ENCODE assay signal across 12 cellular contexts in genomic region chr20:63103402-63104311, GRCh38.
DNase-seq lines count a peak whose midpoint lies in the region; ATAC-seq lines count a peak whose summit lies in the region.
"Had no signal": no experiment of that assay in that cellular context is flagged by ENCODE, and none has a peak within 500 bp of the region (broad histone marks: within the 10 kb centered on the region; RNA-seq: fewer than 3 reads in every experiment).

No MANE protein-coding gene starts in this region.

- H3K79me1 ChIP-seq in mesendoderm (ENCODE audit: low read length): no peaks in the 10 kb centered on the region

- no peak overlapping the region for H3K56ac ChIP-seq in mesendoderm (ENCODE audit: low read length)

- no peaks in the 10 kb centered on the region for H3K79me2 ChIP-seq in mesendoderm (ENCODE audit: control insufficient read depth, insufficient read depth, low read length)

- no peak for DNase-seq in activated CD4-positive, alpha-beta T cell treated with anti-CD3 and anti-CD28 coated beads for 36 hours
- no peak for DNase-seq in activated CD4-positive, alpha-beta T cell treated with anti-CD3 and anti-CD28 coated beads, Interleukin-2, amount 50 U/mL, for 48 hours
- DNase-seq in EH (ENCODE audit: low read depth): peak; percentile 16
- DNase-seq in activated CD8-positive, alpha-beta T cell treated with anti-CD3 and anti-CD28 coated beads, Interleukin-2, amount 10 ng/mL, durations not matched to agents 7 days and 5 days: no peak
- DNase-seq in mesendoderm: peak; percentile 37
- no peak for DNase-seq in foreskin melanocyte
- no peak for DNase-seq in putamen (ENCODE audit: low spot score)
- DNase-seq: gastrocnemius medialis, kidney glomerular epithelial cell had no signal

- H3K27ac ChIP-seq in mesendoderm (ENCODE audit: low read depth, low read length): no peak overlapping the region
- H3K27ac ChIP-seq: gastrocnemius medialis, neutrophil, SK-N-MC had no signal

- peak overlapping the region; percentile 8 for H3K4me3 Mint-ChIP-seq in activated CD4-positive, alpha-beta T cell treated with anti-CD3 and anti-CD28 coated beads for 36 hours
- H3K4me3 Mint-ChIP-seq in activated CD8-positive, alpha-beta T cell treated with anti-CD3 and anti-CD28 coated beads, Interleukin-2, amount 10 ng/mL, durations not matched to agents 7 days and 5 days: peak overlapping the region; percentile 22

- H4K8ac ChIP-seq in mesendoderm (ENCODE audit: low read depth, low read length): no peak overlapping the region

- no peak overlapping the region for H3K4me3 ChIP-seq in mesendoderm (ENCODE audit: low read length)
- H3K4me3 ChIP-seq: SK-N-MC had no signal

- H3K4me1 ChIP-seq in mesendoderm (ENCODE audit: control insufficient read depth, low read depth, low read length): no peaks in the 10 kb centered on the region

- no peak overlapping the region for H2BK5ac ChIP-seq in mesendoderm (ENCODE audit: low read length)

- no peak overlapping the region for H2BK120ac ChIP-seq in mesendoderm (ENCODE audit: low read depth, low read length)

- H3K36me3 Mint-ChIP-seq in activated CD4-positive, alpha-beta T cell treated with anti-CD3 and anti-CD28 coated beads for 36 hours (ENCODE audit: low read depth): no peaks in the 10 kb centered on the region
- H3K36me3 Mint-ChIP-seq in activated CD8-positive, alpha-beta T cell treated with anti-CD3 and anti-CD28 coated beads, Interleukin-2, amount 10 ng/mL, durations not matched to agents 7 days and 5 days (ENCODE audit: low read depth): no peaks in the 10 kb centered on the region

- no peak overlapping the region for H3K18ac ChIP-seq in mesendoderm (ENCODE audit: low read length)

- no peak overlapping the region for H3K27ac Mint-ChIP-seq in activated CD4-positive, alpha-beta T cell treated with anti-CD3 and anti-CD28 coated beads for 36 hours
- no peak overlapping the region for H3K27ac Mint-ChIP-seq in activated CD8-positive, alpha-beta T cell treated with anti-CD3 and anti-CD28 coated beads, Interleukin-2, amount 10 ng/mL, durations not matched to agents 7 days and 5 days

- no peak overlapping the region for H2AK5ac ChIP-seq in mesendoderm (ENCODE audit: low read length)

- intact Hi-C loops in activated CD4-positive, alpha-beta T cell treated with anti-CD3 and anti-CD28 coated beads for 36 hours (cut with DNase I, micrococcal nuclease): loop anchor here in 1 of 2 experiments (1.0 to 2.0 kb wide), 6 partner anchors 31 to 523 kb away; partner anchors contain the start of genes ARFGAP1, GMEB2 and PPDPF

- no peak overlapping the region for H3K4me2 ChIP-seq in mesendoderm (ENCODE audit: low read length)

- no peak overlapping the region for H3K23ac ChIP-seq in mesendoderm (ENCODE audit: low read length)

- H3K9me3 Mint-ChIP-seq in activated CD4-positive, alpha-beta T cell treated with anti-CD3 and anti-CD28 coated beads for 36 hours (ENCODE audit: low read depth): peaks cover 4% of the 10 kb centered on the region
- H3K9me3 Mint-ChIP-seq in activated CD8-positive, alpha-beta T cell treated with anti-CD3 and anti-CD28 coated beads, Interleukin-2, amount 10 ng/mL, durations not matched to agents 7 days and 5 days (ENCODE audit: insufficient read depth): no peaks in the 10 kb centered on the region

- POLR2A ChIA-PET in activated CD4-positive, alpha-beta T cell treated with anti-CD3 and anti-CD28 coated beads for 36 hours (lab: Charles Lee): interaction anchor here (0.5 kb wide), 1 partner anchor 247 kb away, joined by 3 read pairs; no protein-coding TSS in a partner anchor
- POLR2A ChIA-PET in activated CD8-positive, alpha-beta T cell treated with anti-CD3 and anti-CD28 coated beads, Interleukin-2, amount 10 ng/mL, durations not matched to agents 7 days and 5 days (lab: Charles Lee): interaction anchor here (0.6 to 0.8 kb wide), 2 partner anchors 12 to 77 kb away, joined by 3 read pairs; no protein-coding TSS in a partner anchor

- H2BK15ac ChIP-seq in mesendoderm (replicated peaks; ENCODE audit: low read depth): no peak overlapping the region

- CTCF ChIA-PET in activated CD4-positive, alpha-beta T cell treated with anti-CD3 and anti-CD28 coated beads for 36 hours (lab: Charles Lee): interaction anchor here (0.7 to 1.0 kb wide), 3 partner anchors 22 to 131 kb away, joined by 3 read pairs; no protein-coding TSS in a partner anchor
- CTCF ChIA-PET in activated CD8-positive, alpha-beta T cell treated with anti-CD3 and anti-CD28 coated beads, Interleukin-2, amount 10 ng/mL, durations not matched to agents 7 days and 5 days (lab: Charles Lee): no interaction called here

- H3K36me3 ChIP-seq in mesendoderm (ENCODE audit: control insufficient read depth, insufficient read depth, low read length): no peaks in the 10 kb centered on the region
- H3K36me3 ChIP-seq: gastrocnemius medialis, neutrophil had no signal

- H4K5ac ChIP-seq in mesendoderm (ENCODE audit: low read length): no peak overlapping the region

- WGBS in mesendoderm (ENCODE audit: extremely low coverage, insufficient coverage, low lambda C conversion rate): no CpG with 5 or more reads among the region's 21 CpGs

- H3K4ac ChIP-seq in mesendoderm (ENCODE audit: low read depth, low read length): no peak overlapping the region

- no peaks in the 10 kb centered on the region for H3K27me3 Mint-ChIP-seq in activated CD4-positive, alpha-beta T cell treated with anti-CD3 and anti-CD28 coated beads for 36 hours
- H3K27me3 Mint-ChIP-seq in activated CD8-positive, alpha-beta T cell treated with anti-CD3 and anti-CD28 coated beads, Interleukin-2, amount 10 ng/mL, durations not matched to agents 7 days and 5 days (ENCODE audit: low read depth): no peaks in the 10 kb centered on the region

- H3K9ac ChIP-seq in mesendoderm (ENCODE audit: low read length): no peak overlapping the region

- ATAC-seq in activated CD4-positive, alpha-beta T cell treated with anti-CD3 and anti-CD28 coated beads for 36 hours: no peak
- no peak for ATAC-seq in activated CD8-positive, alpha-beta T cell treated with anti-CD3 and anti-CD28 coated beads, Interleukin-2, amount 10 ng/mL, durations not matched to agents 7 days and 5 days
- ATAC-seq in HG02623 (IDR thresholded peaks at IDR 0.05; ENCODE audit: unreplicated experiment): no peak
- ATAC-seq: gastrocnemius medialis had no signal

- peaks cover 24% of the 10 kb centered on the region for H3K27me3 ChIP-seq in mesendoderm (ENCODE audit: insufficient read depth, low read length, poor library complexity)

- peaks cover 5% of the 10 kb centered on the region for H3K4me1 Mint-ChIP-seq in activated CD4-positive, alpha-beta T cell treated with anti-CD3 and anti-CD28 coated beads for 36 hours
- peaks cover 8% of the 10 kb centered on the region for H3K4me1 Mint-ChIP-seq in activated CD8-positive, alpha-beta T cell treated with anti-CD3 and anti-CD28 coated beads, Interleukin-2, amount 10 ng/mL, durations not matched to agents 7 days and 5 days (ENCODE audit: low read depth)

Comparison
In these comparisons a context has a peak if more than half of its experiments do, and no peak if none do; other contexts are left out.
1. DNase-seq: peak in EH (single experiment) and mesendoderm (single experiment); none in activated CD4-positive, alpha-beta T cell treated with anti-CD3 and anti-CD28 coated beads for 36 hours (single experiment), activated CD4-positive, alpha-beta T cell treated with anti-CD3 and anti-CD28 coated beads, Interleukin-2, amount 50 U/mL, for 48 hours (0 of 2), activated CD8-positive, alpha-beta T cell treated with anti-CD3 and anti-CD28 coated beads, Interleukin-2, amount 10 ng/mL, durations not matched to agents 7 days and 5 days (single experiment), foreskin melanocyte (single experiment) and putamen (single experiment).